1 cellular context compared by ENCODE assay signal in the genomic region with DNA sequence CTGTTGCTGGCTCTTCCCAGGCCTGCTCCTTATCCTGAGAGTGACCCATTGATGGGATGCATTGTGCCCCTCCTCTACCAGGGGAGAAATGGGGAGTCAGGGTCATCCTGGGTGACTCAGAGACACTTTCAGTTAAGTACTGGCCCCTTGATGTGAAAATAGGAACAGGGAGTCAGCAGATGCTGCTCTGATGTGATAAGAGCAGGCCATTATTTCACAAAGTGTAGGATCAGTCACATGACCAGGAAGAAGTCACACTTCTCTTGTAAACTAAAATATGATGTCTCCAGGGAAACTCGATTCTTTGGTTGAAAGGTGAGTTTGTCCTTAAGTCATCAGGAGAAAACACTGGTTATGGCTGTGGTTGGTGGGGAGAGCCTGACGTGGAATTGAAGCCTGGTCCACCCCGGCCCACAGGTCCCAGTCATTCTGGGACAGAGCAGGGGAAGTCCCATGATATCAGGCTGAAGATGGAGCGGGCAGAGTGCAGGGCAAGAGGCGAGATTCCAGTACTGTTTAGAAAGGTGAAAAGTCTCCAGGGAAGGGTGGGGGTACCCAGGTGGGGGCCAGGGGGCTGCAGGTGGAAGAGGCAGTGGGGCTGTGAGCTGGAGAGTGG.
TF ChIP-seq lines count a peak whose summit lies in the region.

No MANE protein-coding gene starts in this region.

TF ChIP-seq in GM12878, 131 proteins besides CTCF, POLR2A, EP300 and RAD21:
- 0 out of 2 replicates have a peak, but pooled peaks have one; percentile 25 for TF ChIP-seq IRF4 (IDR thresholded peaks at IDR 0.05; ENCODE audit: low read depth, low read length)
- no peak for TF ChIP-seq ETV6 (conservative IDR thresholded peaks at IDR 0.05 in 1 of 2, IDR thresholded peaks at IDR 0.05 in 1 of 2; ENCODE audit: borderline replicate concordance in 1 of 2, low read depth in 1 of 2)
- 0 out of 2 replicates have a peak, but pooled peaks have one; percentile 7 for TF ChIP-seq CREB1 (IDR thresholded peaks at IDR 0.05; ENCODE audit: low read depth)
- TF ChIP-seq JUNB (IDR thresholded peaks at IDR 0.05): peak; percentile 35; the same call in 1 of the 2 replicates
- TF ChIP-seq, protein P1, sequence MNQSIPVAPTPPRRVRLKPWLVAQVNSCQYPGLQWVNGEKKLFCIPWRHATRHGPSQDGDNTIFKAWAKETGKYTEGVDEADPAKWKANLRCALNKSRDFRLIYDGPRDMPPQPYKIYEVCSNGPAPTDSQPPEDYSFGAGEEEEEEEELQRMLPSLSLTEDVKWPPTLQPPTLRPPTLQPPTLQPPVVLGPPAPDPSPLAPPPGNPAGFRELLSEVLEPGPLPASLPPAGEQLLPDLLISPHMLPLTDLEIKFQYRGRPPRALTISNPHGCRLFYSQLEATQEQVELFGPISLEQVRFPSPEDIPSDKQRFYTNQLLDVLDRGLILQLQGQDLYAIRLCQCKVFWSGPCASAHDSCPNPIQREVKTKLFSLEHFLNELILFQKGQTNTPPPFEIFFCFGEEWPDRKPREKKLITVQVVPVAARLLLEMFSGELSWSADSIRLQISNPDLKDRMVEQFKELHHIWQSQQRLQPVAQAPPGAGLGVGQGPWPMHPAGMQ (IDR thresholded peaks at IDR 0.05; ENCODE audit: borderline replicate concordance): no peak
